Comparison of ENCODE assay signal across 1 cellular context in genomic region chr16:12613992-12614661, GRCh38.
TF ChIP-seq lines count a peak whose summit lies in the region.

No MANE protein-coding gene starts in this region.

TF ChIP-seq in K562, 482 proteins besides CTCF, POLR2A, EP300 and RAD21 (continued from another document):
- TF ChIP-seq ZC3H11A (IDR thresholded peaks at IDR 0.05; ENCODE audit: low read depth, low read length) (no peak), HDAC2 (IDR thresholded peaks at IDR 0.05) (no peak), DMBX1 (CRISPR knock-in tag; IDR thresholded peaks at IDR 0.05; ENCODE audit: borderline replicate concordance) (0 out of 2 replicates have a peak, but pooled peaks have one; percentile 5), ZHX1 (conservative IDR thresholded peaks at IDR 0.05; ENCODE audit: low read length) (no peak), RBM34 (IDR thresholded peaks at IDR 0.05; ENCODE audit: borderline replicate concordance, insufficient read depth, low read length) (no peak), ZNF507 (tag; conservative IDR thresholded peaks at IDR 0.05) (0 out of 2 replicates have a peak, but pooled peaks have one; percentile 7), CSDE1 (IDR thresholded peaks at IDR 0.05) (no peak), GABPB1 (CRISPR knock-in tag; IDR thresholded peaks at IDR 0.05) (no peak), RAD51 (IDR thresholded peaks at IDR 0.05; ENCODE audit: borderline replicate concordance, low read depth) (no peak), NFYB (IDR thresholded peaks at IDR 0.05; ENCODE audit: extremely low read depth, insufficient read length) (no peak), RREB1 (CRISPR knock-in tag; IDR thresholded peaks at IDR 0.05) (no peak), RNF2 (IDR thresholded peaks at IDR 0.05) (peak; percentile 10; the same call in 1 of the 2 replicates), U2AF2 (optimal IDR thresholded peaks at IDR 0.05; ENCODE audit: low read depth, low read length) (no peak), MCM7 (IDR thresholded peaks at IDR 0.05) (no peak), SETDB1 (IDR thresholded peaks at IDR 0.05; ENCODE audit: low read length) (no peak), RHOXF2B (CRISPR knock-in tag; conservative IDR thresholded peaks at IDR 0.05) (no peak), HNRNPLL (IDR thresholded peaks at IDR 0.05; ENCODE audit: low read depth, low read length, poor library complexity, severe bottlenecking) (no peak), STAT5B (CRISPR knock-in tag; IDR thresholded peaks at IDR 0.05) (0 out of 2 replicates have a peak, but pooled peaks have one; percentile 6), FOSL1 (tag; conservative IDR thresholded peaks at IDR 0.05) (peak; percentile 95), WHSC1 (IDR thresholded peaks at IDR 0.05; ENCODE audit: low read length) (no peak), ELF1 (tag; IDR thresholded peaks at IDR 0.05) (no peak), TOE1 (IDR thresholded peaks at IDR 0.05; ENCODE audit: borderline replicate concordance) (no peak), TOE1 (CRISPR knock-in tag; IDR thresholded peaks at IDR 0.05; ENCODE audit: borderline replicate concordance, low read depth) (no peak), MAX (CRISPR knock-in tag; IDR thresholded peaks at IDR 0.05) (0 out of 2 replicates have a peak, but pooled peaks have one; percentile 9), ZNF395 (CRISPR knock-in tag; IDR thresholded peaks at IDR 0.05) (no peak), CUX1 (CRISPR knock-in tag; IDR thresholded peaks at IDR 0.05) (no peak), ZKSCAN3 (CRISPR knock-in tag; IDR thresholded peaks at IDR 0.05) (no peak), IRF9 (tag; IDR thresholded peaks at IDR 0.05) (no peak), CBX5 (IDR thresholded peaks at IDR 0.05; ENCODE audit: borderline replicate concordance, low read depth) (no peak), SPI1 (IDR thresholded peaks at IDR 0.05; ENCODE audit: borderline replicate concordance, low read depth, low read length) (no peak), MECOM (CRISPR knock-in tag; IDR thresholded peaks at IDR 0.05) (0 out of 2 replicates have a peak, but pooled peaks have one; percentile 26), ZFX (CRISPR knock-in tag; IDR thresholded peaks at IDR 0.05) (no peak), USF1 (CRISPR knock-in tag; IDR thresholded peaks at IDR 0.05) (no peak), CEBPG (CRISPR knock-in tag; IDR thresholded peaks at IDR 0.05) (no peak), CEBPG (tag; conservative IDR thresholded peaks at IDR 0.05 in 1 of 2, IDR thresholded peaks at IDR 0.05 in 1 of 2) (no peak), ZFPM2 (CRISPR knock-in tag; IDR thresholded peaks at IDR 0.05) (no peak), ZNF444 (CRISPR knock-in tag; IDR thresholded peaks at IDR 0.05) (no peak), MEF2D (tag; conservative IDR thresholded peaks at IDR 0.05; ENCODE audit: low read depth) (no peak), HNRNPH1 (optimal IDR thresholded peaks at IDR 0.05; ENCODE audit: low read depth, low read length) (no peak), ZNF717 (CRISPR knock-in tag; IDR thresholded peaks at IDR 0.05) (no peak), ZNF239 (CRISPR knock-in tag; IDR thresholded peaks at IDR 0.05) (no peak), MAZ (CRISPR knock-in tag; conservative IDR thresholded peaks at IDR 0.05 in 1 of 2, IDR thresholded peaks at IDR 0.05 in 1 of 2) (peak in 1 of 2 experiments; percentile 8; a peak in 1 of 4 replicates), FOXK2 (conservative IDR thresholded peaks at IDR 0.05 in 1 of 2, IDR thresholded peaks at IDR 0.05 in 1 of 2; ENCODE audit: low read depth in 2 of 2) (no peak)
